In the genomic region with DNA sequence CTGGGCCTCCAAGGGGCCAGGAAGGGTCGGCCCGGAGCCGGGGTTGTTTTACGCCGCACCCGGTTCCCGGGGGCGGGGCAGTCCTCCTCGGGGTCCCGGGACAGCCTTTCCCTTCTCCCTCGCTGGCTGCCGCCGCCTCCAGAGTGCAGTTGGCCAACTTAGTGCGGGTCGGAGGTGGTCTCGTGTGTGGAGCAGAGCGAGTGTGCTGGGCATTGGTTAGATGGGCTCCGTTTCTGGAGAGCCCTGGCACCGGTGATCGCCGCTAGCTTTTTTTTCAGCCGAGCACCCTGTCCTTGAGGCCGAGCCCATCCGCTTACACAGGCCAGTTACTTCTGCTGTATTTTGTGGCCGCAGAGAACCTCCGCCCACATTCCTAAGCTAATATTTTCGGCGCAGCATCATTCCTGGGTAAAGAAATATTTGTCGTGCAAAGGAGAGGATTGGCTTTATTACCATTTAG, we compare ENCODE assay signal across 7 cellular contexts.
DNase-seq lines count a peak whose midpoint lies in the region; ATAC-seq, FAIRE-seq and TF ChIP-seq lines count a peak whose summit lies in the region.

No MANE protein-coding gene starts in this region.

- H3K4me1 ChIP-seq in muscle layer of duodenum (ENCODE audit: control insufficient read depth in 1 of 2, insufficient read depth in 2 of 2, low read length in 2 of 2): no peaks in the 10 kb centered on the region

- H3K36me3 ChIP-seq in muscle layer of duodenum (ENCODE audit: control insufficient read depth in 1 of 2, insufficient read depth in 2 of 2, low read length in 2 of 2): no peaks in the 10 kb centered on the region

- peak; percentile 27 for ATAC-seq in GM21360 (IDR thresholded peaks at IDR 0.05; ENCODE audit: unreplicated experiment)

- no peaks in the 10 kb centered on the region for H3K9me3 Mint-ChIP-seq in T-helper 2 cell treated with Interferon-gamma antibody and Interleukin-4, amounts not matched to agents 5 μg/mL and 100 μg/mL, for 36 hours

- peaks cover 5% of the 10 kb centered on the region for H3K27me3 Mint-ChIP-seq in T-helper 2 cell treated with Interferon-gamma antibody and Interleukin-4, amounts not matched to agents 5 μg/mL and 100 μg/mL, for 36 hours (ENCODE audit: low read depth)

- peak overlapping the region; percentile 69 for H3K27ac Mint-ChIP-seq in T-helper 2 cell treated with Interferon-gamma antibody and Interleukin-4, amounts not matched to agents 5 μg/mL and 100 μg/mL, for 36 hours

- DNase-seq in HK-2 (ENCODE audit: unreplicated experiment) (peak; percentile 72), epithelial cell of esophagus (ENCODE audit: low read depth) (peak; percentile 85), NCI-H1436 treated with DMSO at 0.1 percent for 48 hours (lab: John Stamatoyannopoulos, UW) (no peak)
- DNase-seq in T-helper 2 cell treated with Interferon-gamma antibody and Interleukin-4, amounts not matched to agents 5 μg/mL and 100 μg/mL, for 36 hours (ENCODE audit: low spot score): peak; percentile 22

- H3K4me3 ChIP-seq in epithelial cell of esophagus (ENCODE audit: low read length) (peak overlapping the region; percentile 68), muscle layer of duodenum (ENCODE audit: low read depth in 1 of 2, low read length in 2 of 2) (peak overlapping the region; percentile 59 to 97)

- TF ChIP-seq CTCF in epithelial cell of esophagus (IDR thresholded peaks at IDR 0.05; ENCODE audit: insufficient read depth, low read depth, low read length, missing control alignments): no peak

- H3K27me3 ChIP-seq in muscle layer of duodenum (ENCODE audit: low read depth, low read length): no peaks in the 10 kb centered on the region

- H3K36me3 Mint-ChIP-seq in T-helper 2 cell treated with Interferon-gamma antibody and Interleukin-4, amounts not matched to agents 5 μg/mL and 100 μg/mL, for 36 hours (ENCODE audit: low read depth): peaks cover 24% of the 10 kb centered on the region

- H3K27ac ChIP-seq in muscle layer of duodenum (ENCODE audit: low read length): peak overlapping the region; percentile 8

- no peaks in the 10 kb centered on the region for H3K9me3 ChIP-seq in muscle layer of duodenum (ENCODE audit: control insufficient read depth in 1 of 2, low read length in 2 of 2)

- peaks cover 35% of the 10 kb centered on the region for H3K4me1 Mint-ChIP-seq in T-helper 2 cell treated with Interferon-gamma antibody and Interleukin-4, amounts not matched to agents 5 μg/mL and 100 μg/mL, for 36 hours (ENCODE audit: low read depth)

- peak overlapping the region; percentile 89 for H3K4me3 Mint-ChIP-seq in T-helper 2 cell treated with Interferon-gamma antibody and Interleukin-4, amounts not matched to agents 5 μg/mL and 100 μg/mL, for 36 hours

- peak; percentile 41 for FAIRE-seq in G401.6 (lab: Jason Lieb, UNC)
